9 cellular contexts compared by ENCODE assay signal in the genomic region with DNA sequence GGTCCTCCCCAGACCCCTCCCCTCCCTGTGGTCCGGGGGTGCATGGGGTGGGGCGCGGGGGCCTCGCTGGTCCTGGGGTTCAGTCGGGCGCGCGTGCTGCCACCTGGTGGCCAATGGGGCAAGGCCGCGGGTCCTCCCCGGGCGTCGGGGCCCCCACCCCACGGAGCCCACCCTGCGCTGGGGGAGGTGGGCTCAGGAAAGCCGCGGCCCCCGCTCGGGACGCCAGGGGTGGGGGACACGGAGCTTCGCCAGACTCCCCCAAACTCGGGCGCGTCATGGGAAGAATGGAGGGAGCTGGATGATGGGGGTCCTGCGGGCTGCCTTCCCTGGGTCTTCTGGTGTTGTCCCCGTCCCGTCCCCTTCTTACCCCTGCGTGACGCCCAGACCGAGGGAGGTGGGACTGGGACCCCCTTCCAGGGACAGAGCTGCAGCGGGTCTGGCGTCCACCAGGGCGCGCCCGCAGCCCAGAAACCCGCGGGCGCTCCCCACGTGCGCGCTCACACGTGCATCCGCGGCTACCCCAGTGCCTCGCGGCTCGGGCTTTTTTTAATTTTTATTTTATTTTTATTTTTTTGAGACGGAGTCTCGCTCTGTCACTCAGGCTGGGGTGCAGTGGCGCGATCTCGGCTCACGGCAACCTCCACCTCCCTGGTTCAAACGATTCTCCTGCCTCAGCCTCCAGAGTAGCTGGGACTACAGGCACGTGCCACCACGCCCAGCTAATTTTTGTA. TPM values are rescaled to one million over a fixed set of nuclear protein-coding genes. Genes with fewer than 3 reads are reported as not detected.
DNase-seq lines count a peak whose midpoint lies in the region; ATAC-seq, FAIRE-seq and TF ChIP-seq lines count a peak whose summit lies in the region.
"Had no signal": no experiment of that assay in that cellular context is flagged by ENCODE, and none has a peak within 500 bp of the region (broad histone marks: within the 10 kb centered on the region; RNA-seq: fewer than 3 reads in every experiment).

No MANE protein-coding gene starts in this region.

- H3K4me3 Mint-ChIP-seq in activated T-helper 2 cell treated with anti-CD3 and anti-CD28 coated beads, Interferon-gamma antibody, Interleukin-2, Interleukin-4, amounts not matched to agents 10 μg/mL and 5 μg/mL and 100 μg/mL, durations not matched to agents 14 hours and 24 hours and 36 hours (ENCODE audit: low read depth): no peak overlapping the region

- H3K36me3 ChIP-seq in NT2/D1 (ENCODE audit: insufficient read depth, insufficient read length, low read length): no peaks in the 10 kb centered on the region

- H3K27me3 Mint-ChIP-seq in activated T-helper 2 cell treated with anti-CD3 and anti-CD28 coated beads, Interferon-gamma antibody, Interleukin-2, Interleukin-4, amounts not matched to agents 10 μg/mL and 5 μg/mL and 100 μg/mL, durations not matched to agents 14 hours and 24 hours and 36 hours (ENCODE audit: low read depth): peaks cover 55% of the 10 kb centered on the region

- H3K9me3 Mint-ChIP-seq in activated T-helper 2 cell treated with anti-CD3 and anti-CD28 coated beads, Interferon-gamma antibody, Interleukin-2, Interleukin-4, amounts not matched to agents 10 μg/mL and 5 μg/mL and 100 μg/mL, durations not matched to agents 14 hours and 24 hours and 36 hours: no peaks in the 10 kb centered on the region

- intact Hi-C loops in activated T-helper 2 cell treated with anti-CD3 and anti-CD28 coated beads, Interferon-gamma antibody, Interleukin-2, Interleukin-4, amounts not matched to agents 10 μg/mL and 5 μg/mL and 100 μg/mL, durations not matched to agents 14 hours and 24 hours and 36 hours (cut with micrococcal nuclease): no loop called here
- intact Hi-C loops in sciatic nerve (cut with DNase I): no loop called here

- H3K27ac Mint-ChIP-seq in activated T-helper 2 cell treated with anti-CD3 and anti-CD28 coated beads, Interferon-gamma antibody, Interleukin-2, Interleukin-4, amounts not matched to agents 10 μg/mL and 5 μg/mL and 100 μg/mL, durations not matched to agents 14 hours and 24 hours and 36 hours: no peak overlapping the region

- no peaks in the 10 kb centered on the region for H3K36me3 Mint-ChIP-seq in activated T-helper 2 cell treated with anti-CD3 and anti-CD28 coated beads, Interferon-gamma antibody, Interleukin-2, Interleukin-4, amounts not matched to agents 10 μg/mL and 5 μg/mL and 100 μg/mL, durations not matched to agents 14 hours and 24 hours and 36 hours (ENCODE audit: low read depth)

- H3K9ac ChIP-seq in NT2/D1 (ENCODE audit: insufficient read length, low read depth): peak overlapping the region; percentile 80

- peaks cover 68% of the 10 kb centered on the region for H3K27me3 ChIP-seq in NT2/D1 (ENCODE audit: insufficient read depth, insufficient read length)

- H3K4me1 Mint-ChIP-seq in activated T-helper 2 cell treated with anti-CD3 and anti-CD28 coated beads, Interferon-gamma antibody, Interleukin-2, Interleukin-4, amounts not matched to agents 10 μg/mL and 5 μg/mL and 100 μg/mL, durations not matched to agents 14 hours and 24 hours and 36 hours (ENCODE audit: low read depth): peaks cover 4% of the 10 kb centered on the region

- peaks cover 26% of the 10 kb centered on the region for H3K4me1 ChIP-seq in NT2/D1 (ENCODE audit: insufficient read depth, insufficient read length)

- H3K9me3 ChIP-seq in NT2/D1 (ENCODE audit: insufficient read depth, low read length): no peaks in the 10 kb centered on the region

- TF ChIP-seq CTCF in GM12875 (IDR thresholded peaks at IDR 0.05; ENCODE audit: borderline replicate concordance, insufficient read depth, low read depth, low read length): peak; percentile 76

- H3K4me3 ChIP-seq in GM12875 (ENCODE audit: low read depth, low read length) (peak overlapping the region; percentile 12), NT2/D1 (ENCODE audit: insufficient read length, low read depth) (peak overlapping the region; percentile 49)

- DNase-seq in NT2/D1 (ENCODE audit: low read depth, low spot score) (no peak), frontal cortex (ENCODE audit: low spot score in 2 of 2) (peak; percentile 76 to 80), sciatic nerve (ENCODE audit: low spot score) (peak; percentile 74), NCI-H1092 treated with DMSO at 0.1 percent for 48 hours (lab: John Stamatoyannopoulos, UW) (no peak), NCI-H1694 (lab: John Stamatoyannopoulos, UW) (no peak)
- DNase-seq in activated T-helper 2 cell treated with anti-CD3 and anti-CD28 coated beads, Interferon-gamma antibody, Interleukin-2, Interleukin-4, amounts not matched to agents 10 μg/mL and 5 μg/mL and 100 μg/mL, durations not matched to agents 14 hours and 24 hours and 36 hours (ENCODE audit: low spot score): peak; percentile 42

- ATAC-seq in sciatic nerve (peak; percentile 69), HG03457 (IDR thresholded peaks at IDR 0.05; ENCODE audit: unreplicated experiment) (no peak)

- FAIRE-seq in frontal cortex (lab: Jason Lieb, UNC): no peak
- FAIRE-seq: colon had no signal

RNA-seq across cellular contexts. Expression of a gene that starts 19.8 kb away (rescaled TPM):
- total RNA-seq in activated T-helper 2 cell treated with anti-CD3 and anti-CD28 coated beads, Interferon-gamma antibody, Interleukin-2, Interleukin-4, amounts not matched to agents 10 μg/mL and 5 μg/mL and 100 μg/mL, durations not matched to agents 14 hours and 24 hours and 36 hours: 153 and 173 TPM in 2 replicates
- 16.7 TPM for total RNA-seq in frontal cortex
- 48.7 TPM for total RNA-seq in sciatic nerve

Comparison
In these comparisons a context has a peak if more than half of its experiments do, and no peak if none do; other contexts are left out.
1. DNase-seq: peak in activated T-helper 2 cell treated with anti-CD3 and anti-CD28 coated beads, Interferon-gamma antibody, Interleukin-2, Interleukin-4, amounts not matched to agents 10 μg/mL and 5 μg/mL and 100 μg/mL, durations not matched to agents 14 hours and 24 hours and 36 hours (single experiment), frontal cortex (2 of 2) and sciatic nerve (single experiment); none in NT2/D1 (single experiment), NCI-H1092 treated with DMSO at 0.1 percent for 48 hours (single experiment) and NCI-H1694 (single experiment).